9 cellular contexts compared by ENCODE assay signal in the genomic region with DNA sequence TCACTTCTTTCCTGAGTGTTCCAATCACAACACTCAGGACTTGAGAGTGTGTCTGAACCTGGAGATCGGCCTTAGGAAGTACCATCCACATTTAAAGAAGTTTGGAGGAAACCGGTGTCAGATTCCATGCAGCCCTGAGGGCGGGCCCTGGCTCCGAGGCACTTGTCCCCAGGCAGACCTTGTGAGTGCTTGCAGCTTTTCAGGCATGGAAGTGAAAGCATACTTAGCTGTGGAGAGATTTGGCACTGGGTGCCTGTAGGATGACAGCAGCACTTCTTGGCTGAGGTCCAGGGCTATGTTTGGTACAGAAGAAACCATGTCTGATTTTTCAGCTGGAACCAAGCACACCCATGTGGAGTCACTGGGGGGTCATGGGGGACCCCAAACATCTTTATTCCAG.
A peak's percentile ranks its signal among the peaks of the same experiment; 100 is the strongest.
DNase-seq lines count a peak whose midpoint lies in the region; ATAC-seq, FAIRE-seq and TF ChIP-seq lines count a peak whose summit lies in the region.
"Had no signal": no experiment of that assay in that cellular context is flagged by ENCODE, and none has a peak within 500 bp of the region (broad histone marks: within the 10 kb centered on the region; RNA-seq: fewer than 3 reads in every experiment).

No MANE protein-coding gene starts in this region.

- peak; percentile 11 for DNase-seq in activated naive CD8-positive, alpha-beta T cell treated with anti-CD3 and anti-CD28 coated beads, Interleukin-2, amount 10 ng/mL, durations not matched to agents 7 days and 5 days
- no peak for DNase-seq in activated naive CD8-positive, alpha-beta T cell treated with anti-CD3 and anti-CD28 coated beads, Interleukin-2, amount 50 U/mL, for 24 hours
- DNase-seq in astrocyte of the spinal cord (ENCODE audit: low read depth, low spot score) (peak; percentile 64), kidney epithelial cell (ENCODE audit: low read depth) (peak; percentile 25), aorta (peak; percentile 82), H54 (ENCODE audit: insufficient read length, low spot score) (no peak), esophagus muscularis mucosa (ENCODE audit: extremely low spot score) (no peak)

- H3K9me3 Mint-ChIP-seq in activated naive CD8-positive, alpha-beta T cell treated with anti-CD3 and anti-CD28 coated beads, Interleukin-2, amount 10 ng/mL, durations not matched to agents 7 days and 5 days: no peaks in the 10 kb centered on the region
- H3K9me3 Mint-ChIP-seq in activated naive CD8-positive, alpha-beta T cell treated with anti-CD3 and anti-CD28 coated beads, Interleukin-2, amount 50 U/mL, for 24 hours: no peaks in the 10 kb centered on the region
- peaks cover 3% of the 10 kb centered on the region for H3K9me3 Mint-ChIP-seq in stimulated activated memory B cell treated with anti-CD40 and anti-IgM and Interleukin-4, amounts not matched to agents 10 μg/mL and 1 μg/mL and 100 μg/mL, for 72 hours

- WGBS in aorta, 2 donors: 2 to 3% methylated on average over 4 of the region's 4 CpGs
- 26% methylated on average over 4 of the region's 4 CpGs for WGBS in esophagus muscularis mucosa

- H3K4me1 ChIP-seq in aorta (ENCODE audit: control insufficient read depth in 1 of 2, insufficient read depth in 2 of 2, low read length in 2 of 2) (no peaks in the 10 kb centered on the region), esophagus muscularis mucosa (peaks cover 21 to 26% (median 24%) of the 10 kb centered on the region in 4 donors)

- in situ Hi-C loops in astrocyte of the spinal cord (cut with HindIII; ENCODE audit: low sequenced_read_pairs): no loop called here

- intact Hi-C loops in aorta (cut with DNase I) (no loop called here), esophagus muscularis mucosa (cut with DNase I) (loop anchor here (10.0 kb wide), 1 partner anchor 258 kb away; the partner anchor contains the start of gene SH3RF3)

- H3K36me3 ChIP-seq in kidney epithelial cell (ENCODE audit: control insufficient read depth, insufficient read depth, low read length) (no peaks in the 10 kb centered on the region), aorta (ENCODE audit: control insufficient read depth in 1 of 2, insufficient read depth in 2 of 2, low read length in 1 of 2) (no peaks in the 10 kb centered on the region), esophagus muscularis mucosa (no peaks in the 10 kb centered on the region)

- H3K9me3 ChIP-seq in aorta (ENCODE audit: control insufficient read depth, low read length) (no peaks in the 10 kb centered on the region), esophagus muscularis mucosa (no peaks in the 10 kb centered on the region)

- FAIRE-seq in H54 (lab: Jason Lieb, UNC): no peak
- FAIRE-seq: colon had no signal

- H3K4me3 ChIP-seq in astrocyte of the spinal cord (ENCODE audit: low read depth, low read length) (no peak overlapping the region), kidney epithelial cell (ENCODE audit: low read depth, low read length) (no peak overlapping the region), aorta (ENCODE audit: low read length in 2 of 2) (no peak overlapping the region), esophagus muscularis mucosa (no peak overlapping the region)

- peaks cover 2% of the 10 kb centered on the region for H3K4me1 Mint-ChIP-seq in activated naive CD8-positive, alpha-beta T cell treated with anti-CD3 and anti-CD28 coated beads, Interleukin-2, amount 10 ng/mL, durations not matched to agents 7 days and 5 days
- no peaks in the 10 kb centered on the region for H3K4me1 Mint-ChIP-seq in activated naive CD8-positive, alpha-beta T cell treated with anti-CD3 and anti-CD28 coated beads, Interleukin-2, amount 50 U/mL, for 24 hours
- no peaks in the 10 kb centered on the region for H3K4me1 Mint-ChIP-seq in stimulated activated memory B cell treated with anti-CD40 and anti-IgM and Interleukin-4, amounts not matched to agents 10 μg/mL and 1 μg/mL and 100 μg/mL, for 72 hours

- POLR2A ChIA-PET in activated naive CD8-positive, alpha-beta T cell treated with anti-CD3 and anti-CD28 coated beads, Interleukin-2, amount 10 ng/mL, durations not matched to agents 7 days and 5 days (lab: Charles Lee): no interaction called here

- H3K27ac Mint-ChIP-seq in activated naive CD8-positive, alpha-beta T cell treated with anti-CD3 and anti-CD28 coated beads, Interleukin-2, amount 10 ng/mL, durations not matched to agents 7 days and 5 days: no peak overlapping the region
- H3K27ac Mint-ChIP-seq in activated naive CD8-positive, alpha-beta T cell treated with anti-CD3 and anti-CD28 coated beads, Interleukin-2, amount 50 U/mL, for 24 hours: no peak overlapping the region
- no peak overlapping the region for H3K27ac Mint-ChIP-seq in stimulated activated memory B cell treated with anti-CD40 and anti-IgM and Interleukin-4, amounts not matched to agents 10 μg/mL and 1 μg/mL and 100 μg/mL, for 72 hours

- no peaks in the 10 kb centered on the region for H3K36me3 Mint-ChIP-seq in activated naive CD8-positive, alpha-beta T cell treated with anti-CD3 and anti-CD28 coated beads, Interleukin-2, amount 10 ng/mL, durations not matched to agents 7 days and 5 days
- no peaks in the 10 kb centered on the region for H3K36me3 Mint-ChIP-seq in activated naive CD8-positive, alpha-beta T cell treated with anti-CD3 and anti-CD28 coated beads, Interleukin-2, amount 50 U/mL, for 24 hours (ENCODE audit: low read depth)
- no peaks in the 10 kb centered on the region for H3K36me3 Mint-ChIP-seq in stimulated activated memory B cell treated with anti-CD40 and anti-IgM and Interleukin-4, amounts not matched to agents 10 μg/mL and 1 μg/mL and 100 μg/mL, for 72 hours

- no peak overlapping the region for H3K4me3 Mint-ChIP-seq in activated naive CD8-positive, alpha-beta T cell treated with anti-CD3 and anti-CD28 coated beads, Interleukin-2, amount 10 ng/mL, durations not matched to agents 7 days and 5 days
- no peak overlapping the region for H3K4me3 Mint-ChIP-seq in activated naive CD8-positive, alpha-beta T cell treated with anti-CD3 and anti-CD28 coated beads, Interleukin-2, amount 50 U/mL, for 24 hours
- H3K4me3 Mint-ChIP-seq in stimulated activated memory B cell treated with anti-CD40 and anti-IgM and Interleukin-4, amounts not matched to agents 10 μg/mL and 1 μg/mL and 100 μg/mL, for 72 hours: no peak overlapping the region

- TF ChIP-seq CTCF in astrocyte of the spinal cord (IDR thresholded peaks at IDR 0.05; ENCODE audit: low read depth, low read length) (no peak), kidney epithelial cell (IDR thresholded peaks at IDR 0.05; ENCODE audit: insufficient read depth, low read length, poor library complexity, severe bottlenecking) (no peak), esophagus muscularis mucosa (IDR thresholded peaks at IDR 0.05) (no peak)

- no peaks in the 10 kb centered on the region for H3K27me3 Mint-ChIP-seq in activated naive CD8-positive, alpha-beta T cell treated with anti-CD3 and anti-CD28 coated beads, Interleukin-2, amount 10 ng/mL, durations not matched to agents 7 days and 5 days
- H3K27me3 Mint-ChIP-seq in activated naive CD8-positive, alpha-beta T cell treated with anti-CD3 and anti-CD28 coated beads, Interleukin-2, amount 50 U/mL, for 24 hours: no peaks in the 10 kb centered on the region
- peaks cover 7% of the 10 kb centered on the region for H3K27me3 Mint-ChIP-seq in stimulated activated memory B cell treated with anti-CD40 and anti-IgM and Interleukin-4, amounts not matched to agents 10 μg/mL and 1 μg/mL and 100 μg/mL, for 72 hours

- no peak for TF ChIP-seq EP300 in esophagus muscularis mucosa (IDR thresholded peaks at IDR 0.05)

- H3K27me3 ChIP-seq in kidney epithelial cell (ENCODE audit: control insufficient read depth, insufficient read depth, low read length) (no peaks in the 10 kb centered on the region), aorta (ENCODE audit: control insufficient read depth in 1 of 2, insufficient read depth in 2 of 2, low read length in 1 of 2) (no peaks in the 10 kb centered on the region), esophagus muscularis mucosa (no peaks in the 10 kb centered on the region)

- no peak for ATAC-seq in activated naive CD8-positive, alpha-beta T cell treated with anti-CD3 and anti-CD28 coated beads, Interleukin-2, amount 10 ng/mL, durations not matched to agents 7 days and 5 days (ENCODE audit: low read depth)
- no peak for ATAC-seq in activated naive CD8-positive, alpha-beta T cell treated with anti-CD3 and anti-CD28 coated beads, Interleukin-2, amount 50 U/mL, for 24 hours
- peak; percentile 69 for ATAC-seq in aorta (ENCODE audit: low FRiP score)
- no peak for ATAC-seq in stimulated activated memory B cell treated with anti-CD40 and anti-IgM and Interleukin-4, amounts not matched to agents 10 μg/mL and 1 μg/mL and 100 μg/mL, for 72 hours

- TF ChIP-seq POLR2A in H54 (IDR thresholded peaks at IDR 0.05; ENCODE audit: low read depth, low read length): no peak
- no peak for TF ChIP-seq POLR2A in esophagus muscularis mucosa (IDR thresholded peaks at IDR 0.05; ENCODE audit: low read depth)

- H3K27ac ChIP-seq in aorta (ENCODE audit: low read depth in 1 of 2, low read length in 2 of 2): no peak overlapping the region
- no peak overlapping the region for H3K27ac ChIP-seq in esophagus muscularis mucosa (replicated peaks in 1 of 4)

Comparison
In these comparisons a context has a peak if more than half of its experiments do, and no peak if none do; other contexts are left out.
1. DNase-seq: peak in activated naive CD8-positive, alpha-beta T cell treated with anti-CD3 and anti-CD28 coated beads, Interleukin-2, amount 10 ng/mL, durations not matched to agents 7 days and 5 days (single experiment), astrocyte of the spinal cord (single experiment), kidney epithelial cell (single experiment) and aorta (2 of 2); none in activated naive CD8-positive, alpha-beta T cell treated with anti-CD3 and anti-CD28 coated beads, Interleukin-2, amount 50 U/mL, for 24 hours (single experiment), H54 (single experiment) and esophagus muscularis mucosa (single experiment).